ENCODE assay signal across 10 cellular contexts in genomic region chr5:59652449-59652848, GRCh38.
"Had no signal": no experiment of that assay in that cellular context is flagged by ENCODE, and none has a peak within 500 bp of the region (broad histone marks: within the 10 kb centered on the region; RNA-seq: fewer than 3 reads in every experiment).

No MANE protein-coding gene starts in this region.

- H3K36me3 ChIP-seq: HAP-1 had no signal

- H2AFZ ChIP-seq: GM23248 had no signal

- H3K27ac ChIP-seq: GM23248 had no signal

- DNase-seq: GM23248, GOT3, H7, HFFc6, IMR-90, KG1 had no signal

- ATAC-seq: HCT116, K562 had no signal

- FAIRE-seq: HTR-8/SVneo, K562 had no signal

- H3K4me3 ChIP-seq: GM23248, HAP-1, K562 had no signal

- H3K9ac ChIP-seq: GM23248 had no signal

- H3K9me3 ChIP-seq: HAP-1 had no signal

- H3K4me1 ChIP-seq: HAP-1 had no signal
